8 cellular contexts compared by ENCODE assay signal in the genomic region with DNA sequence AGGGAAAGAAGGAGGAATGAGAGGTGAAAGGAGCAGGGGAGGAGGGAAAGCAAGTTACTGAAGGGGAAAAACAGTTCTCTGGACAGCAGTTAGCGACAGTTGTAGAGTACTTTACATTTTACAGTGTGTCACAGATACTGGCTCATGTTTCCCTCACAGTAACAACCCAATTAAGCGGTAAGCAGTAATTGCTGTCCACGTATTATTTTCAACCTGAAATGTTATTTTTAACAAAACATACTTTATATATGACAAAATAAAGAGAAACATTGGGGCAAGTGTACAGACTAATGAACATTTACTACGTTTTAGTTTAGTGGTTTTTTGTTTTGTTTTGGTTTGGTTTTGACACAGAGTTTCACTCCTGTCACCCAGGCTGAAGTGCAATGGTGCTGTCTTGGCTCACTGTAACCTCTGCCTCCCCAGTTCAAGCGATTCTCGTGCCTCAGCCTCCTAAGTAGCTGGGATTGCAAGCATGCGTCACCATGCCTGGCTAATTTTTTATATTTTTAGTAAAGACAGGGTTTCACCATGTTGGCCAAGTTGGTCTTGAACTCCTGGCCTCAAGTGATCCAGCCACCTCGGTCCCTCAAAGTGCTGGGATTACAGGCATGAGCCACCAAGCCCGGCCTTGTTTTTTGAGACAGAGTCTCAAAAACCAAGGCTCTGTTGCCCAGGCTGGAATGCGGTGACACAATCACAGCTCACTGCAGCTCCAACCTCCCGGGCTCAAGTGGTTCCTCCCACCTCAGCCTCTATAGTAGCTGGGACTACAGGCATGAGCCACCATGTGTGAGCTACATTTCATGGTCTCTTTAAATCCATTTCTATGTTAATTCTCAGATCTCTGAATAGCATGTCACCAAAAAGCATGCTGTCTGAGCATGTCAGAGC. TPM values are rescaled to one million over a fixed set of nuclear protein-coding genes. Genes with fewer than 3 reads are reported as not detected.
DNase-seq lines count a peak whose midpoint lies in the region; ATAC-seq and TF ChIP-seq lines count a peak whose summit lies in the region.

No MANE protein-coding gene starts in this region.

- H3K4me1 ChIP-seq in BE2C (no peaks in the 10 kb centered on the region), breast epithelium (no peaks in the 10 kb centered on the region), ovary (ENCODE audit: insufficient read depth) (no peaks in the 10 kb centered on the region)

- TF ChIP-seq POLR2A in breast epithelium (IDR thresholded peaks at IDR 0.05) (no peak), ovary (IDR thresholded peaks at IDR 0.05) (no peak)

- TF ChIP-seq CTCF in BE2C (IDR thresholded peaks at IDR 0.05; ENCODE audit: low read depth, low read length) (no peak), breast epithelium (IDR thresholded peaks at IDR 0.05) (no peak), ovary (IDR thresholded peaks at IDR 0.05) (no peak)

- intact Hi-C loops in breast epithelium (cut with DNase I; ENCODE audit: low total_unique reads) = loop anchor here (10.0 kb wide), 1 partner anchor 112 kb away; a partner anchor contains a TSS
- intact Hi-C loops in ovary (cut with DNase I) = loop anchor here (5.0 to 10.0 kb wide), 3 partner anchors 230 to 255 kb away; a partner anchor contains a TSS

- H3K27ac ChIP-seq in breast epithelium (no peak overlapping the region), ovary (no peak overlapping the region)

- no peaks in the 10 kb centered on the region for H3K36me3 ChIP-seq in BE2C
- H3K36me3 ChIP-seq in breast epithelium = no peaks in the 10 kb centered on the region
- no peaks in the 10 kb centered on the region for H3K36me3 ChIP-seq in ovary

- ATAC-seq in GM19455 (IDR thresholded peaks at IDR 0.05; ENCODE audit: unreplicated experiment) = peak; percentile 62

- WGBS in ovary, 3 donors = 37 to 42% (median 40%) methylated on average over 11 of the region's 11 CpGs

- H3K27me3 ChIP-seq in BE2C (no peaks in the 10 kb centered on the region), breast epithelium (peaks cover 0 to 8% of the 10 kb centered on the region in 2 donors), ovary (no peaks in the 10 kb centered on the region)

- H3K9me3 ChIP-seq in BE2C (no peaks in the 10 kb centered on the region), breast epithelium (no peaks in the 10 kb centered on the region), ovary (no peaks in the 10 kb centered on the region)

- H3K4me3 ChIP-seq in BE2C (ENCODE audit: low read depth, low read length) (peak overlapping the region; percentile 56), breast epithelium (peak overlapping the region in 2 of 3 donors; percentile 21 to 24), ovary (peak overlapping the region; percentile 18)
- peak overlapping the region; percentile 46 for H3K4me3 ChIP-seq in Jurkat, Clone E6-1 (ENCODE audit: low read length)

- no peak for DNase-seq in BE2C
- no peak for DNase-seq in Jurkat, Clone E6-1 (ENCODE audit: low read depth, low spot score)
- DNase-seq in breast epithelium (ENCODE audit: low spot score in 2 of 2) = no peak
- DNase-seq in ovary = no peak
- no peak for DNase-seq in cerebellar cortex (ENCODE audit: low spot score)
- DNase-seq in 8988T = no peak
- DNase-seq in HuH-7 (ENCODE audit: low spot score) = no peak

- TF ChIP-seq EP300 in ovary (IDR thresholded peaks at IDR 0.05) = no peak

RNA-seq across cellular contexts. Expression of a gene that starts 22.6 kb away (rescaled TPM):
- polyA plus RNA-seq in BE2C (2012; ENCODE audit: insufficient read depth, insufficient read length, low read depth) = 4.9 TPM
- 37.9 TPM for polyA plus RNA-seq in Jurkat, Clone E6-1 (2012; ENCODE audit: insufficient read depth, insufficient read length)
- total RNA-seq in breast epithelium = 10 to 100 TPM; 13.6 to 20.3 (median 13.8) TPM
- total RNA-seq in ovary = 10 to 100 TPM in 6 of 7 donors, 1 to 10 TPM in 1; 9.9 to 36.5 (median 16.5) TPM
- polyA plus RNA-seq in ovary = 10 to 100 TPM; 22.9 to 45.7 TPM

RNA-seq across cellular contexts. Expression of a gene that starts 40.6 kb away (rescaled TPM):
- 3.6 TPM for polyA plus RNA-seq in BE2C (2012; ENCODE audit: insufficient read depth, insufficient read length, low read depth)
- 12.2 TPM for polyA plus RNA-seq in Jurkat, Clone E6-1 (2012; ENCODE audit: insufficient read depth, insufficient read length)
- total RNA-seq in breast epithelium (10 to 100 TPM in 2 of 3 donors, 1 to 10 TPM in 1; 4.8 to 18.7 (median 11.5) TPM), ovary (10 to 100 TPM; 10.7 to 23.0 (median 13.7) TPM)
- 10 to 100 TPM in 1 of 2 donors, 1 to 10 TPM in 1; 7.3 to 15.1 TPM for polyA plus RNA-seq in ovary

RNA-seq across cellular contexts. Expression of a gene that starts 59.7 kb away (rescaled TPM):
- 2.4 TPM for polyA plus RNA-seq in BE2C (2012; ENCODE audit: insufficient read depth, insufficient read length, low read depth)
- polyA plus RNA-seq in Jurkat, Clone E6-1 (2012; ENCODE audit: insufficient read depth, insufficient read length) = 29.3 TPM
- total RNA-seq in breast epithelium = 10 to 100 TPM in 2 of 3 donors, 1 to 10 TPM in 1; 9.1 to 23.4 (median 12.8) TPM
- 10 to 100 TPM; 11.0 to 33.4 (median 18.4) TPM for total RNA-seq in ovary
- polyA plus RNA-seq in ovary = 10 to 100 TPM; 14.5 to 64.5 TPM
